Comparison of ENCODE assay signal across 1 cellular context in genomic region chr18:33181016-33181415, GRCh38.
TF ChIP-seq lines count a peak whose summit lies in the region.

No MANE protein-coding gene starts in this region.

TF ChIP-seq in H1, 55 proteins besides CTCF, POLR2A, EP300 and RAD21 (continued from another document):
- TF ChIP-seq CHD7 (IDR thresholded peaks at IDR 0.05; ENCODE audit: insufficient replicate concordance, low read length) (no peak), FOSL1 (IDR thresholded peaks at IDR 0.05; ENCODE audit: insufficient read depth, low read depth, low read length) (no peak), CBX5 (IDR thresholded peaks at IDR 0.05; ENCODE audit: low read depth, low read length) (no peak), TEAD4 (IDR thresholded peaks at IDR 0.05; ENCODE audit: low read depth, low read length) (no peak), CHD2 (IDR thresholded peaks at IDR 0.05; ENCODE audit: low read length) (no peak), EZH2 (IDR thresholded peaks at IDR 0.05; ENCODE audit: low read depth, low read length, severe bottlenecking) (no peak), TCF12 (IDR thresholded peaks at IDR 0.05; ENCODE audit: low read depth, low read length) (no peak), KDM4A (IDR thresholded peaks at IDR 0.05; ENCODE audit: low read depth, low read length, severe bottlenecking) (no peak), SP1 (IDR thresholded peaks at IDR 0.05; ENCODE audit: low read depth, low read length) (no peak), BRCA1 (IDR thresholded peaks at IDR 0.05; ENCODE audit: low read depth, low read length) (no peak), KDM5A (IDR thresholded peaks at IDR 0.05; ENCODE audit: low read length) (no peak), SP4 (IDR thresholded peaks at IDR 0.05; ENCODE audit: low read length) (no peak)
